ENCODE assay signal across 26 cellular contexts in genomic region chr10:87841215-87841614, GRCh38. TPM values are rescaled to one million over a fixed set of nuclear protein-coding genes. Genes with fewer than 3 reads are reported as not detected.
A peak's percentile ranks its signal among the peaks of the same experiment; 100 is the strongest.
DNase-seq lines count a peak whose midpoint lies in the region; ATAC-seq and TF ChIP-seq lines count a peak whose summit lies in the region.
"Had no signal": no experiment of that assay in that cellular context is flagged by ENCODE, and none has a peak within 500 bp of the region (broad histone marks: within the 10 kb centered on the region; RNA-seq: fewer than 3 reads in every experiment).

No MANE protein-coding gene starts in this region.

- H3K4me2 ChIP-seq in osteoblast (ENCODE audit: insufficient read depth, low read length): no peak overlapping the region
- H3K4me2 ChIP-seq: BLaER1, GM23338 had no signal

- no peaks in the 10 kb centered on the region for H3K79me2 ChIP-seq in osteoblast (ENCODE audit: insufficient read depth, low read length)

- H3K27me3 ChIP-seq in osteoblast (ENCODE audit: insufficient read depth, low read length): no peaks in the 10 kb centered on the region
- H3K27me3 ChIP-seq: BLaER1 had no signal

- H3K4me3 ChIP-seq in osteoblast (ENCODE audit: insufficient read depth, low read length): no peak overlapping the region
- H3K4me3 ChIP-seq: BLaER1, GM23338 had no signal

- no peaks in the 10 kb centered on the region for H4K20me1 ChIP-seq in osteoblast (ENCODE audit: insufficient read depth, low read length)
- H4K20me1 ChIP-seq: BLaER1 had no signal

- TF ChIP-seq CTCF in osteoblast (IDR thresholded peaks at IDR 0.05; ENCODE audit: extremely low read depth, low read depth, low read length): no peak

- H3K36me3 ChIP-seq in osteoblast (ENCODE audit: insufficient read depth, low read length): no peaks in the 10 kb centered on the region
- H3K36me3 ChIP-seq: BLaER1 had no signal

- no peaks in the 10 kb centered on the region for H3K9me3 ChIP-seq in osteoblast (ENCODE audit: low read depth, low read length)
- H3K9me3 ChIP-seq: BLaER1 had no signal

- no peak for ATAC-seq in HG03025 (IDR thresholded peaks at IDR 0.05; ENCODE audit: low FRiP score, unreplicated experiment)
- ATAC-seq in HG02642 (IDR thresholded peaks at IDR 0.05; ENCODE audit: poor library complexity, unreplicated experiment): no peak
- no peak for ATAC-seq in HG03135 (IDR thresholded peaks at IDR 0.05; ENCODE audit: unreplicated experiment)
- ATAC-seq: GM23338 had no signal

- peak; percentile 34 for DNase-seq in EH (ENCODE audit: low read depth)
- DNase-seq in LoVo (ENCODE audit: low spot score): peak; percentile 9
- DNase-seq in fibroblast of gingiva (ENCODE audit: low read depth): peak; percentile 15
- DNase-seq in osteoblast (ENCODE audit: insufficient read length, low spot score, missing footprints): no peak
- DNase-seq in HUDEP-2 (lab: John Stamatoyannopoulos, UW; ENCODE audit: unreplicated experiment in 76 of 76): no peak
- DNase-seq: CD4-positive, alpha-beta T cell; COR-L47; DMS 273 treated with DMSO at 0.1 percent for 48 hours; DND-41; HCEC 1CT; KBM-7; NCI-H1092 treated with DMSO at 0.1 percent for 48 hours; NCI-H146; NCI-H2029; NCI-H2171; NCI-H345; NCI-H524; NCI-H774; NK-92 treated with Interleukin-12 subunit alpha and Interleukin-12 subunit beta, amount 100 ng/mL, for 24 hours; Right ventricle myocardium superior had no signal

- H3K4me1 ChIP-seq in osteoblast (ENCODE audit: insufficient read depth, low read length): peaks cover 23% of the 10 kb centered on the region

- H3K27ac ChIP-seq in osteoblast (ENCODE audit: low read depth, low read length): no peak overlapping the region
- H3K27ac ChIP-seq: BLaER1 had no signal

- peak overlapping the region; percentile 16 for H2AFZ ChIP-seq in osteoblast (ENCODE audit: low read length)
- H2AFZ ChIP-seq: GM23338 had no signal

RNA-seq across cellular contexts. Expression of gene KLLN, which starts 22.1 kb away (rescaled TPM):
- total RNA-seq in osteoblast: 0.59 and 0.72 TPM in 2 replicates
- total RNA-seq: RPMI7951 had no signal

RNA-seq across cellular contexts. Expression of gene PTEN, which starts 22.2 kb away (rescaled TPM):
- 169 and 193 TPM in 2 replicates for total RNA-seq in osteoblast

RNA-seq across cellular contexts. Expression of gene ATAD1, which starts 23.2 kb away (rescaled TPM):
- 43.8 and 43.9 TPM in 2 replicates for total RNA-seq in osteoblast
- total RNA-seq: RPMI7951 had no signal

Comparison
In these comparisons a context has a peak if more than half of its experiments do, and no peak if none do; other contexts are left out.
1. DNase-seq: peak in EH (single experiment), LoVo (single experiment) and fibroblast of gingiva (single experiment); none in osteoblast (single experiment) and HUDEP-2 (0 of 76).